ENCODE assay signal across 14 cellular contexts in genomic region chrX:11929476-11929875, GRCh38.
"Had no signal": no experiment of that assay in that cellular context is flagged by ENCODE, and none has a peak within 500 bp of the region (broad histone marks: within the 10 kb centered on the region; RNA-seq: fewer than 3 reads in every experiment).

No MANE protein-coding gene starts in this region.

- H3K4me1 ChIP-seq: tibial artery, uterus had no signal

- H3K27ac ChIP-seq: brain microvascular endothelial cell, tibial artery, uterus, VCaP had no signal

- DNase-seq: activated CD4-positive, alpha-beta memory T cell treated with anti-CD3 and anti-CD28 coated beads for 36 hours; activated effector memory CD4-positive, alpha-beta T cell treated with anti-CD3 and anti-CD28 coated beads, Interleukin-2, amount 50 U/mL, for 16 hours; activated T-cell treated with anti-CD3 and anti-CD28 coated beads, Interleukin-2, amount 50 U/mL, for 4 hours; amygdala; brain microvascular endothelial cell; hippocampal formation; kidney glomerular epithelial cell; midbrain; posterior cingulate gyrus; right cardiac atrium; small intestine; tibial artery; uterus had no signal

- H3K9me3 ChIP-seq: tibial artery, uterus had no signal

- H3K27me3 ChIP-seq: brain microvascular endothelial cell, tibial artery, uterus had no signal

- H3K36me3 ChIP-seq: brain microvascular endothelial cell, tibial artery, uterus had no signal

- FAIRE-seq: small intestine had no signal

- H3K4me3 ChIP-seq: tibial artery, uterus had no signal

- ATAC-seq: activated T-cell treated with anti-CD3 and anti-CD28 coated beads, Interleukin-2, amount 50 U/mL, for 4 hours; right cardiac atrium had no signal
